In the genomic region with DNA sequence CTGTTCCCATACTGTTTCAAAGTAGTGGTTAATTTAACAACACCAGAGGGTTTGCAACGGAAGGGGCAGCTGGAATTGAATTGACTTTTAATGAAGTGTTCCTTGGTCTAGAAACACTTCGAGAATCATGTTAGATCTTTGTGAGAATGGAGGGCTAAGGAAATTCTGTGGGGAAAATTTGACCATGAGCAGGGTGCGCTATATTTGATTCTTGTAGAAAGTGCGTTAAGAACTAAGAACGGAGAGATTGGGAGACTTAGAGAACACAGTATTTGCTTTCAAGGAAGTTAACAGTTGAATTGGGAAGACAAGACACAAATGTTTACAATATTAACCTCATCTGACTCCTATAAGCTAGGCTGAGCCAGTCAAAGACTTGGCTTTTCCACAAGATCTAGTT, we compare ENCODE assay signal across 8 cellular contexts. TPM values are rescaled to one million over a fixed set of nuclear protein-coding genes. Genes with fewer than 3 reads are reported as not detected.
DNase-seq lines count a peak whose midpoint lies in the region; ATAC-seq and TF ChIP-seq lines count a peak whose summit lies in the region.

No MANE protein-coding gene starts in this region.

- CTCF ChIA-PET in Panc1 (lab: Charles Lee), result no interaction called here

- H3K9me3 ChIP-seq in DND-41 (ENCODE audit: insufficient read depth, low read length, severe bottlenecking) (peaks cover 8% of the 10 kb centered on the region), Panc1 (ENCODE audit: control insufficient read depth, insufficient read depth, low read depth, low read length) (peaks cover 8% of the 10 kb centered on the region), ovary (peaks cover 0 to 2% of the 10 kb centered on the region in 2 donors)

- H3K4me3 ChIP-seq in DND-41 (ENCODE audit: low read depth in 1 of 2, low read length in 2 of 2) (peak overlapping the region; percentile 85 to 88), Panc1 (ENCODE audit: low read depth in 2 of 2, low read length in 2 of 2) (peak overlapping the region; percentile 92 to 97), ovary (peak overlapping the region; percentile 97)

- TF ChIP-seq CTCF in DND-41 (IDR thresholded peaks at IDR 0.05; ENCODE audit: borderline replicate concordance, extremely low read depth, low read length, poor library complexity, severe bottlenecking), result no peak
- no peak for TF ChIP-seq CTCF in Panc1 (IDR thresholded peaks at IDR 0.05)
- TF ChIP-seq CTCF in ovary (IDR thresholded peaks at IDR 0.05), result no peak

- H3K27me3 ChIP-seq in DND-41 (ENCODE audit: insufficient read depth, low read length, poor library complexity), result no peaks in the 10 kb centered on the region
- H3K27me3 ChIP-seq in Panc1 (ENCODE audit: control insufficient read depth, insufficient read depth, low read length), result no peaks in the 10 kb centered on the region; the same call in 1 of the 2 replicates
- H3K27me3 ChIP-seq in ovary, result no peaks in the 10 kb centered on the region

- POLR2A ChIA-PET in Panc1 (lab: Charles Lee), result no interaction called here

- H3K4me1 ChIP-seq in DND-41 (ENCODE audit: insufficient read depth, low read length), result peaks cover 23% of the 10 kb centered on the region
- no peaks in the 10 kb centered on the region for H3K4me1 ChIP-seq in Panc1 (ENCODE audit: control insufficient read depth, insufficient read depth, low read length)
- peaks cover 7% of the 10 kb centered on the region for H3K4me1 ChIP-seq in ovary (ENCODE audit: insufficient read depth)

- in situ Hi-C loops in Panc1 (cut with HindIII; ENCODE audit: low pct_unique_long_range_greater_than_20kb, low sequenced_read_pairs), result no loop called here

- H3K4me2 ChIP-seq in DND-41 (ENCODE audit: insufficient read depth, low read length), result peak overlapping the region; percentile 97

- intact Hi-C loops in Panc1 (cut with micrococcal nuclease; ENCODE audit: unreplicated experiment), result no loop called here
- intact Hi-C loops in ovary (cut with DNase I), result no loop called here

- H3K36me3 ChIP-seq in DND-41 (ENCODE audit: insufficient read depth, low read length) (peaks cover 24% of the 10 kb centered on the region), Panc1 (ENCODE audit: control insufficient read depth, insufficient read depth, low read length) (no peaks in the 10 kb centered on the region; the same call in 1 of the 2 replicates), ovary (no peaks in the 10 kb centered on the region)

- DNase-seq in DND-41 (no peak), Panc1 (ENCODE audit: low read depth, low spot score) (no peak), epithelial cell of prostate (ENCODE audit: low read depth, low spot score) (no peak), ovary (no peak), cerebellar cortex (ENCODE audit: low spot score) (no peak), NCI-H1417 (lab: John Stamatoyannopoulos, UW) (no peak)

- H3K79me2 ChIP-seq in DND-41 (ENCODE audit: insufficient read depth, low read length), result peaks cover 57% of the 10 kb centered on the region

- peak overlapping the region; percentile 76 for H3K9ac ChIP-seq in DND-41 (ENCODE audit: low read depth, low read length)

- 75 to 81% (median 76%) methylated on average over 5 of the region's 5 CpGs for WGBS in ovary, 3 donors

- H3K27ac ChIP-seq in DND-41 (ENCODE audit: low read length), result peak overlapping the region; percentile 76
- H3K27ac ChIP-seq in Panc1 (ENCODE audit: low read length), result no peak overlapping the region
- peak overlapping the region; percentile 100 for H3K27ac ChIP-seq in epithelial cell of prostate
- no peak overlapping the region for H3K27ac ChIP-seq in ovary

- no peak for TF ChIP-seq POLR2A in ovary (IDR thresholded peaks at IDR 0.05)

- no peak overlapping the region for H2AFZ ChIP-seq in DND-41 (ENCODE audit: low read depth, low read length)

- peaks cover 8% of the 10 kb centered on the region; the same call in 1 of the 2 replicates for H4K20me1 ChIP-seq in DND-41 (ENCODE audit: insufficient read depth, low read length)

- TSS peak; percentile 81 for BruUV-seq in Panc1 (replicated peaks; lab: Mats Ljungman, UMichigan)

- ATAC-seq in DND-41 (ENCODE audit: insufficient read depth, low read depth) (no peak), Panc1 (no peak), GM19395 (IDR thresholded peaks at IDR 0.05; ENCODE audit: unreplicated experiment) (no peak), HG03045 (IDR thresholded peaks at IDR 0.05; ENCODE audit: unreplicated experiment) (no peak)

- TF ChIP-seq EP300 in ovary (IDR thresholded peaks at IDR 0.05), result no peak

RNA-seq across cellular contexts. Expression of gene ZNF212, which starts 1.2 kb away (rescaled TPM):
- total RNA-seq in Panc1 (2021; ENCODE audit: unreplicated experiment) (11.3 TPM), ovary (10 to 100 TPM in 5 of 7 donors, 1 to 10 TPM in 2; 5.4 to 16.0 (median 11.8) TPM)
- 9.0 TPM for polyA plus RNA-seq in Panc1 (2012; ENCODE audit: insufficient read length)
- polyA plus RNA-seq in ovary, result 10 to 100 TPM in 1 of 2 donors, 1 to 10 TPM in 1; 7.0 to 11.0 TPM

RNA-seq across cellular contexts. Expression of gene ZNF783, which starts 21.4 kb away (rescaled TPM):
- 16.6 TPM for total RNA-seq in Panc1 (2021; ENCODE audit: unreplicated experiment)
- 13.6 TPM for polyA plus RNA-seq in Panc1 (2012; ENCODE audit: insufficient read length)
- 10 to 100 TPM; 11.6 to 27.6 (median 21.2) TPM for total RNA-seq in ovary
- polyA plus RNA-seq in ovary, result 10 to 100 TPM in 1 of 2 donors, 1 to 10 TPM in 1; 5.5 to 12.2 TPM

RNA-seq across cellular contexts. Expression of gene ZNF282, which starts 45.3 kb away (rescaled TPM):
- 31.6 TPM for total RNA-seq in Panc1 (2021; ENCODE audit: unreplicated experiment)
- polyA plus RNA-seq in Panc1 (2012; ENCODE audit: insufficient read length), result 27.7 TPM
- total RNA-seq in ovary, result 10 to 100 TPM; 14.0 to 30.2 (median 24.5) TPM
- 10 to 100 TPM in 1 of 2 donors, 1 to 10 TPM in 1; 8.0 to 17.6 TPM for polyA plus RNA-seq in ovary

Comparison
In these comparisons a context has a peak if more than half of its experiments do, and no peak if none do; other contexts are left out.
1. H3K27ac ChIP-seq: peak in DND-41 (single experiment) and epithelial cell of prostate (single experiment); none in Panc1 (single experiment) and ovary (0 of 2).
2. Peak in every context shown above with its lines, with median percentiles within 50 percentile points of each other: H3K4me3 ChIP-seq.